15 cellular contexts compared by ENCODE assay signal in the genomic region with DNA sequence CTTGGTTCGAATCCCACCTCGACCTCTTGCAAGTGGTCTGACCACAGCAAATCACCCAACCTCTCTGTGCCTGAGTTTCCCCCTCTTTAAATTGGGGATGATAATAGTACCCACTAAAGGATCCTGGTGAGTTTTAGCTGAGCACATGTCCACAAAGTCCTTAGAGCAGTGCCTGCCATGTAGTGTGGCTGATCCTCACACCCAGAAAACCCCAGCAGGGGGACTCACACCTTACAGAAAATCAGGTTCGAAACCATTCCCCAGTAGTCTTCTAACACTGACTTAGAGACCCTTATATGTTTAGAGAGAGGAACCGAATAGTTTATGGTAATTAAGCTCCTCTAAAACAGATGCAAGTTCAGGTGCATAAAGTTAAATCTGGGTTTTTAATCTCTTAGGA.
DNase-seq lines count a peak whose midpoint lies in the region; ATAC-seq and TF ChIP-seq lines count a peak whose summit lies in the region.
"Had no signal": no experiment of that assay in that cellular context is flagged by ENCODE, and none has a peak within 500 bp of the region (broad histone marks: within the 10 kb centered on the region; RNA-seq: fewer than 3 reads in every experiment).

No MANE protein-coding gene starts in this region.

- H3K4me2 ChIP-seq in IMR-90 (ENCODE audit: low read depth, low read length) (no peak overlapping the region), osteoblast (ENCODE audit: insufficient read depth, low read length) (no peak overlapping the region)

- peak overlapping the region; percentile 90 for H2BK20ac ChIP-seq in IMR-90 (ENCODE audit: low read depth, low read length)

- H4K91ac ChIP-seq in IMR-90 (ENCODE audit: insufficient read depth, low read depth, low read length): peak overlapping the region; percentile 80; the same call in 1 of the 2 replicates

- H3K4me1 ChIP-seq in IMR-90 (ENCODE audit: control insufficient read depth, insufficient read depth, low read length): peaks cover 11% of the 10 kb centered on the region
- peaks cover 36% of the 10 kb centered on the region for H3K4me1 ChIP-seq in osteoblast (ENCODE audit: insufficient read depth, low read length)
- peaks cover 50 to 70% of the 10 kb centered on the region in 2 donors for H3K4me1 ChIP-seq in thyroid gland
- H3K4me1 ChIP-seq: Caco-2 had no signal

- H2BK5ac ChIP-seq in IMR-90 (ENCODE audit: low read depth, low read length, poor library complexity, severe bottlenecking): peak overlapping the region; percentile 38

- H3K9me3 ChIP-seq in IMR-90 (ENCODE audit: control insufficient read depth, insufficient read depth, low read length): no peaks in the 10 kb centered on the region
- no peaks in the 10 kb centered on the region for H3K9me3 ChIP-seq in osteoblast (ENCODE audit: low read depth, low read length)
- no peaks in the 10 kb centered on the region for H3K9me3 ChIP-seq in thyroid gland
- H3K9me3 ChIP-seq: Caco-2 had no signal

- H3K79me1 ChIP-seq in IMR-90 (ENCODE audit: low read depth in 1 of 2, low read length in 2 of 2): peaks cover 14 to 42% of the 10 kb centered on the region in 2 experiments

- H3K27me3 Mint-ChIP-seq in chondrocyte (ENCODE audit: low read depth): no peaks in the 10 kb centered on the region
- H3K27me3 Mint-ChIP-seq: CD4-positive, alpha-beta T cell; IgD-negative memory B cell had no signal

- dilution Hi-C loops in IMR-90 (cut with HindIII; ENCODE audit: low sequenced_read_pairs, unreplicated experiment): no loop called here

- ATAC-seq in IMR-90 (ENCODE audit: low read depth) (no peak), GM18870 (IDR thresholded peaks at IDR 0.05; ENCODE audit: unreplicated experiment) (no peak)

- H3K23ac ChIP-seq in IMR-90 (ENCODE audit: low read depth, low read length): peak overlapping the region; percentile 53

- no peaks in the 10 kb centered on the region for H3K27me3 ChIP-seq in IMR-90 (ENCODE audit: control insufficient read depth, insufficient read depth, low read length)
- no peaks in the 10 kb centered on the region for H3K27me3 ChIP-seq in osteoblast (ENCODE audit: insufficient read depth, low read length)
- H3K27me3 ChIP-seq in thyroid gland: no peaks in the 10 kb centered on the region

- H3K18ac ChIP-seq in IMR-90 (ENCODE audit: low read depth, low read length): peak overlapping the region; percentile 46

- peak overlapping the region; percentile 17; the same call in 1 of the 2 replicates for H3K14ac ChIP-seq in IMR-90 (replicated peaks; ENCODE audit: low read depth, low read length)

- no peak overlapping the region for H3K4me3 Mint-ChIP-seq in chondrocyte (ENCODE audit: unreplicated experiment)
- H3K4me3 Mint-ChIP-seq: CD4-positive, alpha-beta T cell; IgD-negative memory B cell had no signal

- H4K5ac ChIP-seq in IMR-90 (ENCODE audit: low read depth, low read length): peak overlapping the region; percentile 15; the same call in 1 of the 2 replicates

- H2AK9ac ChIP-seq in IMR-90 (replicated peaks; ENCODE audit: low read depth, low read length, poor library complexity): no peak overlapping the region

- H3K36me3 ChIP-seq in IMR-90 (ENCODE audit: control insufficient read depth, insufficient read depth, low read length): peaks cover 17% of the 10 kb centered on the region
- H3K36me3 ChIP-seq in osteoblast (ENCODE audit: insufficient read depth, low read length): peaks cover 9% of the 10 kb centered on the region
- no peaks in the 10 kb centered on the region for H3K36me3 ChIP-seq in thyroid gland

- DNase-seq in IMR-90 (no peak), chondrocyte (ENCODE audit: low spot score) (no peak), osteoblast (ENCODE audit: insufficient read length, low spot score, missing footprints) (peak; percentile 4), thyroid gland (no peak), NCI-H1417 (lab: John Stamatoyannopoulos, UW) (no peak), ACHN (no peak)
- DNase-seq in activated CD8-positive, alpha-beta memory T cell treated with anti-CD3 and anti-CD28 coated beads, Interleukin-2, amount 50 U/mL, for 48 hours: no peak
- DNase-seq: AML-193; Caco-2; CD4-positive, alpha-beta T cell; HCEC 1CT had no signal

- H3K79me2 ChIP-seq in osteoblast (ENCODE audit: insufficient read depth, low read length): peaks cover 11% of the 10 kb centered on the region

- TF ChIP-seq CTCF in IMR-90 (conservative IDR thresholded peaks at IDR 0.05; ENCODE audit: low read depth, low read length) (no peak), chondrocyte (IDR thresholded peaks at IDR 0.05) (no peak), osteoblast (IDR thresholded peaks at IDR 0.05; ENCODE audit: extremely low read depth, low read depth, low read length) (no peak), thyroid gland (IDR thresholded peaks at IDR 0.05) (no peak)

- intact Hi-C loops in IMR-90 (cut with micrococcal nuclease): loop anchor here (5.0 kb wide), 1 partner anchor 72 kb away; no protein-coding TSS in a partner anchor
- intact Hi-C loops in thyroid gland (cut with DNase I): no loop called here

- TF ChIP-seq RAD21 in IMR-90 (IDR thresholded peaks at IDR 0.05; ENCODE audit: low read length): no peak

- peaks cover 2% of the 10 kb centered on the region for H3K36me3 Mint-ChIP-seq in chondrocyte (ENCODE audit: low read depth)

- TF ChIP-seq POLR2A in IMR-90 (IDR thresholded peaks at IDR 0.05; ENCODE audit: low read depth, low read length) (no peak), thyroid gland (IDR thresholded peaks at IDR 0.05) (no peak)

- H3K9ac ChIP-seq in IMR-90 (ENCODE audit: low read depth, low read length): no peak overlapping the region
- H3K9ac ChIP-seq: KMS-11 had no signal

- peak overlapping the region; percentile 75 for H3K4ac ChIP-seq in IMR-90 (ENCODE audit: low read depth, low read length)

- peak overlapping the region in 1 of 2 experiments; percentile 38; a peak in 1 of 4 replicates for H4K8ac ChIP-seq in IMR-90 (ENCODE audit: low read depth in 2 of 2, low read length in 2 of 2)

- H2AFZ ChIP-seq in IMR-90 (replicated peaks; ENCODE audit: low read length, poor library complexity) (no peak overlapping the region), osteoblast (ENCODE audit: low read length) (no peak overlapping the region)

- WGBS in IMR-90 (ENCODE audit: extremely low coverage in 2 of 2, insufficient read length in 1 of 2), 2 experiments: 100% methylated on average over 1 of the region's 4 CpGs; no CpG with 5 or more reads in 1 of the 2 experiments
- 93 to 98% methylated on average over 4 of the region's 4 CpGs for WGBS in thyroid gland, 2 donors

- peaks cover 47% of the 10 kb centered on the region for H3K4me1 Mint-ChIP-seq in chondrocyte (ENCODE audit: low read depth)

- POLR2A ChIA-PET in IMR-90 (lab: Charles Lee; ENCODE audit: unreplicated experiment): no interaction called here

- peak overlapping the region; percentile 86 for H2BK120ac ChIP-seq in IMR-90 (ENCODE audit: low read depth, low read length)

- in situ Hi-C loops in IMR-90 (cut with MboI; ENCODE audit: low sequenced_read_pairs): no loop called here
- in situ Hi-C loops in ACHN (cut with HindIII; ENCODE audit: low pct_ligation_motif_present, low pct_unique_long_range_greater_than_20kb, low sequenced_read_pairs): no loop called here

- no TSS peak for BruUV-seq in IMR-90 (replicated peaks; lab: Mats Ljungman, UMichigan)

- no peak overlapping the region for H3K4me3 ChIP-seq in IMR-90 (ENCODE audit: insufficient read depth, low read depth, low read length)
- no peak overlapping the region for H3K4me3 ChIP-seq in osteoblast (ENCODE audit: insufficient read depth, low read length)
- H3K4me3 ChIP-seq in thyroid gland (replicated peaks in 1 of 3): no peak overlapping the region

- H3K9me1 ChIP-seq in IMR-90 (ENCODE audit: insufficient read depth, low read length): peaks cover 10% of the 10 kb centered on the region

- H3K27ac Mint-ChIP-seq in chondrocyte (ENCODE audit: unreplicated experiment): peak overlapping the region; percentile 5
- H3K27ac Mint-ChIP-seq: CD4-positive, alpha-beta T cell; IgD-negative memory B cell had no signal

- CTCF ChIA-PET in IMR-90 (lab: Yijun Ruan, JAX): no interaction called here

- H4K20me1 ChIP-seq in IMR-90 (ENCODE audit: insufficient read depth, low read length) (no peaks in the 10 kb centered on the region), osteoblast (ENCODE audit: insufficient read depth, low read length) (no peaks in the 10 kb centered on the region)

- H3K27ac ChIP-seq in IMR-90 (ENCODE audit: insufficient read depth, low read length): peak overlapping the region; percentile 64; the same call in 1 of the 2 replicates
- H3K27ac ChIP-seq in osteoblast (ENCODE audit: low read depth, low read length): no peak overlapping the region
- H3K27ac ChIP-seq in thyroid gland: peak overlapping the region; percentile 91 to 94 (median 92)
- H3K27ac ChIP-seq: C4-2B had no signal

- no peaks in the 10 kb centered on the region for H3K9me3 Mint-ChIP-seq in chondrocyte (ENCODE audit: low read depth)
- H3K9me3 Mint-ChIP-seq: CD4-positive, alpha-beta T cell; IgD-negative memory B cell had no signal

- no peak overlapping the region for H3K56ac ChIP-seq in IMR-90 (ENCODE audit: extremely low read depth, insufficient read depth, low read length)

- peak overlapping the region; percentile 78 for H2BK15ac ChIP-seq in IMR-90 (ENCODE audit: low read depth, low read length)

- peak overlapping the region; percentile 89 for H2AK5ac ChIP-seq in IMR-90 (ENCODE audit: low read depth, low read length)

TF ChIP-seq in IMR-90, 13 proteins besides CTCF, POLR2A, EP300 and RAD21 (continues in another document):
- TF ChIP-seq, protein P1, sequence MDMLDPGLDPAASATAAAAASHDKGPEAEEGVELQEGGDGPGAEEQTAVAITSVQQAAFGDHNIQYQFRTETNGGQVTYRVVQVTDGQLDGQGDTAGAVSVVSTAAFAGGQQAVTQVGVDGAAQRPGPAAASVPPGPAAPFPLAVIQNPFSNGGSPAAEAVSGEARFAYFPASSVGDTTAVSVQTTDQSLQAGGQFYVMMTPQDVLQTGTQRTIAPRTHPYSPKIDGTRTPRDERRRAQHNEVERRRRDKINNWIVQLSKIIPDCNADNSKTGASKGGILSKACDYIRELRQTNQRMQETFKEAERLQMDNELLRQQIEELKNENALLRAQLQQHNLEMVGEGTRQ (IDR thresholded peaks at IDR 0.05; ENCODE audit: low read depth, low read length): no peak
- TF ChIP-seq RFX5 (IDR thresholded peaks at IDR 0.05; ENCODE audit: low read depth, low read length) (no peak), CEBPB (IDR thresholded peaks at IDR 0.05; ENCODE audit: low read depth, low read length) (no peak), SMC3 (IDR thresholded peaks at IDR 0.05; ENCODE audit: low read depth, low read length) (no peak), MAFK (IDR thresholded peaks at IDR 0.05; ENCODE audit: low read depth, low read length) (no peak)
- TF ChIP-seq, protein P2, sequence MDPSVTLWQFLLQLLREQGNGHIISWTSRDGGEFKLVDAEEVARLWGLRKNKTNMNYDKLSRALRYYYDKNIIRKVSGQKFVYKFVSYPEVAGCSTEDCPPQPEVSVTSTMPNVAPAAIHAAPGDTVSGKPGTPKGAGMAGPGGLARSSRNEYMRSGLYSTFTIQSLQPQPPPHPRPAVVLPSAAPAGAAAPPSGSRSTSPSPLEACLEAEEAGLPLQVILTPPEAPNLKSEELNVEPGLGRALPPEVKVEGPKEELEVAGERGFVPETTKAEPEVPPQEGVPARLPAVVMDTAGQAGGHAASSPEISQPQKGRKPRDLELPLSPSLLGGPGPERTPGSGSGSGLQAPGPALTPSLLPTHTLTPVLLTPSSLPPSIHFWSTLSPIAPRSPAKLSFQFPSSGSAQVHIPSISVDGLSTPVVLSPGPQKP (IDR thresholded peaks at IDR 0.05; ENCODE audit: borderline replicate concordance, low read depth, low read length): no peak
